In the genomic region with DNA sequence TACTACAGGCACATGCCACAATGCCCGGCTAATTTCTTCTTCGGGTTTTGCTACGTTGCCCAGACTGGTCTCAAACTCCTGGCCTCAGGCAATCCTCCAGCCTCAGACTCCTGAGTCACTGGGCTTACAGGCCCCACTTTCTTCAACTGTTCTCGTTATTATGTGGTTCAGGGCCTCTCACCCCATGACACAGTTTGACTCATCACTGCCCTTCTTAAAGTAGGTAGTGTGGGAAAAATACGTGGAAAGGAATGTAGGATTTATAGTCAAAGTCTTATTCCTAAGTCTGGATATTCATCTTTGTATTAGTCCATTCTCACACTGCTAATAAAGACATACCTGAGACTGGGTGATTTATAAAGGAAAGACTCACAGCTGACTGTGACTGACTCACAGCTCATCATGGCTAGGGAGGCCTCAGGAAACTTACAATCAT, we compare ENCODE assay signal across 15 cellular contexts. TPM values are rescaled to one million over a fixed set of nuclear protein-coding genes. Genes with fewer than 3 reads are reported as not detected.
DNase-seq lines count a peak whose midpoint lies in the region; ATAC-seq, FAIRE-seq and TF ChIP-seq lines count a peak whose summit lies in the region.
"Had no signal": no experiment of that assay in that cellular context is flagged by ENCODE, and none has a peak within 500 bp of the region (broad histone marks: within the 10 kb centered on the region; RNA-seq: fewer than 3 reads in every experiment).

No MANE protein-coding gene starts in this region.

- CTCF ChIA-PET in HepG2 (lab: Yijun Ruan, JAX; ENCODE audit: low intra/inter-chr PET ratio, low total read pairs): no interaction called here

- no peaks in the 10 kb centered on the region for H4K20me1 ChIP-seq in HepG2 (ENCODE audit: insufficient read depth, low read length)
- H4K20me1 ChIP-seq: BLaER1 had no signal

- TF ChIP-seq EP300 in HepG2 (IDR thresholded peaks at IDR 0.05; ENCODE audit: low read depth in 2 of 2, low read length in 2 of 2) (no peak), HepG2 (CRISPR knock-in tag; IDR thresholded peaks at IDR 0.05; ENCODE audit: borderline replicate concordance) (no peak)

- H2AFZ ChIP-seq in ACC112 (ENCODE audit: low read length, unreplicated experiment) (no peak overlapping the region), HepG2 (ENCODE audit: low read length) (no peak overlapping the region)

- in situ Hi-C loops in HepG2 (cut with HindIII; ENCODE audit: extremely low pct_ligation_motif_present, low pct_unique_long_range_greater_than_20kb): no loop called here

- H3K4me1 ChIP-seq in ACC112 (ENCODE audit: control insufficient read depth, insufficient read depth, low read length, unreplicated experiment) (no peaks in the 10 kb centered on the region), HepG2 (ENCODE audit: insufficient read depth, low read length) (no peaks in the 10 kb centered on the region), adrenal gland (replicated peaks in 1 of 2) (no peaks in the 10 kb centered on the region)
- H3K4me1 ChIP-seq: gastroesophageal sphincter, left ventricle myocardium inferior had no signal

- no peak for TF ChIP-seq RAD21 in HepG2 (CRISPR knock-in tag; IDR thresholded peaks at IDR 0.05)

- intact Hi-C loops in HepG2 (cut with micrococcal nuclease; ENCODE audit: unreplicated experiment) (no loop called here), adrenal gland (cut with DNase I) (no loop called here)

- no peak for ATAC-seq in HG03457 (IDR thresholded peaks at IDR 0.05; ENCODE audit: unreplicated experiment)
- ATAC-seq in HepG2: no peak
- ATAC-seq in HG03354 (IDR thresholded peaks at IDR 0.05; ENCODE audit: poor library complexity, severe bottlenecking, unreplicated experiment): no peak
- ATAC-seq: gastroesophageal sphincter had no signal

- FAIRE-seq in HepG2 (lab: Jason Lieb, UNC): no peak

- no peak overlapping the region for H3K9ac ChIP-seq in HepG2 (ENCODE audit: insufficient read depth, low read depth, low read length)
- H3K9ac ChIP-seq: BLaER1 had no signal

- H3K27me3 ChIP-seq in ACC112 (ENCODE audit: insufficient read depth, low read length) (peaks cover 3% of the 10 kb centered on the region; the same call in 1 of the 2 replicates), HepG2 (ENCODE audit: control insufficient read depth in 1 of 2, insufficient read depth in 2 of 2, low read length in 2 of 2) (peaks cover 1 to 5% of the 10 kb centered on the region in 2 experiments; a peak in 2 of 5 replicates), adrenal gland (no peaks in the 10 kb centered on the region)
- H3K27me3 ChIP-seq: BLaER1 had no signal

- H3K36me3 ChIP-seq in ACC112 (ENCODE audit: insufficient read depth, low read length) (no peaks in the 10 kb centered on the region), HepG2 (replicated peaks in 1 of 2; ENCODE audit: control insufficient read depth in 1 of 2, insufficient read depth in 2 of 2, low read length in 2 of 2) (no peaks in the 10 kb centered on the region; a peak in 2 of 5 replicates), adrenal gland (replicated peaks in 1 of 2) (no peaks in the 10 kb centered on the region)
- H3K36me3 ChIP-seq: gastroesophageal sphincter, left ventricle myocardium inferior had no signal

- WGBS in HepG2 (ENCODE audit: low lambda C conversion rate): 57% methylated on average over 5 of the region's 5 CpGs
- 50 to 80% (median 59%) methylated on average over 5 of the region's 5 CpGs for WGBS in adrenal gland, 4 donors

- H3K4me3 ChIP-seq in ACC112 (ENCODE audit: low read depth, low read length) (no peak overlapping the region), fibroblast of villous mesenchyme (ENCODE audit: low read depth, low read length) (no peak overlapping the region), HepG2 (replicated peaks in 1 of 3; ENCODE audit: insufficient read depth in 1 of 3, low read depth in 2 of 3, low read length in 3 of 3) (no peak overlapping the region), adrenal gland (no peak overlapping the region)
- H3K4me3 ChIP-seq: BLaER1, gastroesophageal sphincter, left ventricle myocardium inferior, SK-N-MC had no signal

- BruUV-seq in HepG2 (replicated peaks; lab: Mats Ljungman, UMichigan): no TSS peak

- H3K79me2 ChIP-seq in ACC112 (ENCODE audit: control insufficient read depth, insufficient read depth, low read length, unreplicated experiment): no peaks in the 10 kb centered on the region
- H3K79me2 ChIP-seq in HepG2 (ENCODE audit: insufficient read depth, low read length): no peaks in the 10 kb centered on the region

- POLR2A ChIA-PET in HepG2 (lab: Yijun Ruan, JAX): no interaction called here

- no peak for TF ChIP-seq CTCF in fibroblast of villous mesenchyme (IDR thresholded peaks at IDR 0.05; ENCODE audit: insufficient read depth, low read depth, low read length)
- TF ChIP-seq CTCF in HepG2 (CRISPR knock-in tag; IDR thresholded peaks at IDR 0.05): no peak
- no peak for TF ChIP-seq CTCF in adrenal gland (IDR thresholded peaks at IDR 0.05)

- peak; percentile 93 for DNase-seq in HCEC 1CT
- DNase-seq in T1000 (lab: John Stamatoyannopoulos, UW): peak; percentile 69
- DNase-seq in fibroblast of villous mesenchyme (ENCODE audit: low read depth): peak; percentile 77
- DNase-seq in HepG2 (ENCODE audit: low spot score): no peak
- no peak for DNase-seq in adrenal gland
- DNase-seq: left ventricle myocardium inferior, NCI-H1417 treated with DMSO at 0.1 percent for 48 hours, NCI-H748 treated with DMSO at 0.1 percent for 48 hours had no signal

- no peaks in the 10 kb centered on the region for H3K9me3 ChIP-seq in HepG2 (ENCODE audit: low read length)
- H3K9me3 ChIP-seq in adrenal gland (replicated peaks in 1 of 3): no peaks in the 10 kb centered on the region
- H3K9me3 ChIP-seq: BLaER1, gastroesophageal sphincter, left ventricle myocardium inferior had no signal

- peak overlapping the region; percentile 33; the same call in 1 of the 2 replicates for H3K27ac ChIP-seq in ACC112 (ENCODE audit: low read depth, low read length)
- no peak overlapping the region for H3K27ac ChIP-seq in HepG2 (ENCODE audit: extremely low read length, insufficient read depth, low read length)
- H3K27ac ChIP-seq in adrenal gland: no peak overlapping the region
- H3K27ac ChIP-seq: BLaER1, gastroesophageal sphincter, left ventricle myocardium inferior, SK-N-MC had no signal

- TF ChIP-seq POLR2A in HepG2 (IDR thresholded peaks at IDR 0.05; ENCODE audit: insufficient read depth in 1 of 2, low read depth in 2 of 2, low read length in 2 of 2): no peak
- no peak for TF ChIP-seq POLR2A in adrenal gland (IDR thresholded peaks at IDR 0.05)

- H3K4me2 ChIP-seq in HepG2 (ENCODE audit: low read depth, low read length): no peak overlapping the region
- H3K4me2 ChIP-seq: BLaER1 had no signal

RNA-seq across cellular contexts. Expression of a gene that starts 19.4 kb away (rescaled TPM):
- 7.4 and 9.5 TPM in 2 replicates for total RNA-seq in fibroblast of villous mesenchyme
- 38.5 and 45.8 TPM in 2 replicates for total RNA-seq in HepG2 (2016; rRNA removed; fragmentation: Illumina TruSeq; extraction: Trizol)
- 27.1 and 37.2 TPM in 2 replicates for total RNA-seq in HepG2 (2016; cell fraction: cytosol; rRNA removed; fragmentation: Illumina TruSeq; extraction: Trizol; ENCODE audit: low read depth)
- total RNA-seq in HepG2 (2016; cell fraction: insoluble cytoplasmic fraction; rRNA removed; fragmentation: Illumina TruSeq; extraction: Trizol): 39.2 and 39.7 TPM in 2 replicates
- total RNA-seq in HepG2 (2016; cell fraction: membrane; rRNA removed; fragmentation: Illumina TruSeq; extraction: Trizol): 50.6 and 55.2 TPM in 2 replicates
- 16.6 and 16.9 TPM in 2 replicates for total RNA-seq in HepG2 (2016; cell fraction: nucleus; rRNA removed; fragmentation: Illumina TruSeq; extraction: Trizol)
- 19.6 and 28.5 TPM in 2 replicates for polyA plus RNA-seq in HepG2 (2011; rRNA removed)
- polyA plus RNA-seq in HepG2 (2011; cell fraction: cytosol; rRNA removed): 18.7 and 25.1 TPM in 2 replicates
- 8.8 and 11.8 TPM in 2 replicates for polyA plus RNA-seq in HepG2 (2011; cell fraction: nucleus; rRNA removed)
- 10.6 and 18.8 TPM in 2 replicates for polyA plus RNA-seq in HepG2 (2012)
- 28.0 and 40.7 TPM in 2 replicates for polyA plus RNA-seq in HepG2 (2016; cell fraction: cytosol; fragmentation: Illumina TruSeq; extraction: Trizol; ENCODE audit: low read depth)
- 52.5 and 56.7 TPM in 2 replicates for polyA plus RNA-seq in HepG2 (2016; cell fraction: insoluble cytoplasmic fraction; fragmentation: Illumina TruSeq; extraction: Trizol; ENCODE audit: low read depth)
- polyA plus RNA-seq in HepG2 (2016; cell fraction: membrane; fragmentation: Illumina TruSeq; extraction: Trizol; ENCODE audit: low read depth): 39.4 and 51.0 TPM in 2 replicates
- 36.5 and 39.2 TPM in 2 replicates for polyA plus RNA-seq in HepG2 (2016; cell fraction: nucleus; fragmentation: Illumina TruSeq; extraction: Trizol; ENCODE audit: insufficient read depth, low read depth)
- polyA minus RNA-seq in HepG2 (2011; rRNA and poly(A)+ RNA removed; ENCODE audit: low replicate concordance): 18.6 and 61.4 TPM in 2 replicates
- 6.7 and 8.0 TPM in 2 replicates for polyA minus RNA-seq in HepG2 (2011; cell fraction: cytosol; rRNA and poly(A)+ RNA removed)
- 9.1 and 11.3 TPM in 2 replicates for polyA minus RNA-seq in HepG2 (2011; cell fraction: nucleus; rRNA and poly(A)+ RNA removed)
- 1 to 10 TPM in 1 of 8 donors, under 1 TPM in 3, not detected in 4; 0.49 to 1.3 (median 0.83) TPM for total RNA-seq in adrenal gland
- 1 to 10 TPM in 1 of 3 donors, under 1 TPM in 2; 0.20 to 1.1 (median 0.56) TPM for polyA plus RNA-seq in adrenal gland
- total RNA-seq: gastroesophageal sphincter had no signal

RNA-seq across cellular contexts. Expression of a gene that starts 41.2 kb away (rescaled TPM):
- total RNA-seq in fibroblast of villous mesenchyme (87.2 and 87.3 TPM in 2 replicates), HepG2 (2016; rRNA removed; fragmentation: Illumina TruSeq; extraction: Trizol) (11.8 and 21.2 TPM in 2 replicates), adrenal gland (10 to 100 TPM; 51.0 to 92.4 (median 68.3) TPM)
- total RNA-seq in HepG2 (2016; cell fraction: cytosol; rRNA removed; fragmentation: Illumina TruSeq; extraction: Trizol; ENCODE audit: low read depth): 3.5 and 3.7 TPM in 2 replicates
- total RNA-seq in HepG2 (2016; cell fraction: insoluble cytoplasmic fraction; rRNA removed; fragmentation: Illumina TruSeq; extraction: Trizol): 9.9 and 20.3 TPM in 2 replicates
- total RNA-seq in HepG2 (2016; cell fraction: membrane; rRNA removed; fragmentation: Illumina TruSeq; extraction: Trizol): 14.2 and 15.5 TPM in 2 replicates
- 19.3 and 24.0 TPM in 2 replicates for total RNA-seq in HepG2 (2016; cell fraction: nucleus; rRNA removed; fragmentation: Illumina TruSeq; extraction: Trizol)
- polyA plus RNA-seq in HepG2 (2011; rRNA removed) (15.2 and 19.2 TPM in 2 replicates), adrenal gland (10 to 100 TPM; 20.0 to 49.8 (median 23.7) TPM)
- polyA plus RNA-seq in HepG2 (2011; cell fraction: cytosol; rRNA removed): 16.7 and 16.8 TPM in 2 replicates
- 12.0 and 12.7 TPM in 2 replicates for polyA plus RNA-seq in HepG2 (2011; cell fraction: nucleus; rRNA removed)
- 7.1 and 9.5 TPM in 2 replicates for polyA plus RNA-seq in HepG2 (2012)
- 2.7 and 3.6 TPM in 2 replicates for polyA plus RNA-seq in HepG2 (2016; cell fraction: cytosol; fragmentation: Illumina TruSeq; extraction: Trizol; ENCODE audit: low read depth)
- 7.6 and 11.6 TPM in 2 replicates for polyA plus RNA-seq in HepG2 (2016; cell fraction: insoluble cytoplasmic fraction; fragmentation: Illumina TruSeq; extraction: Trizol; ENCODE audit: low read depth)
- polyA plus RNA-seq in HepG2 (2016; cell fraction: membrane; fragmentation: Illumina TruSeq; extraction: Trizol; ENCODE audit: low read depth): 8.6 and 8.7 TPM in 2 replicates
- polyA plus RNA-seq in HepG2 (2016; cell fraction: nucleus; fragmentation: Illumina TruSeq; extraction: Trizol; ENCODE audit: insufficient read depth, low read depth): 26.2 and 26.3 TPM in 2 replicates
- polyA minus RNA-seq in HepG2 (2011; rRNA and poly(A)+ RNA removed; ENCODE audit: low replicate concordance): 75.6 and 115 TPM in 2 replicates
- polyA minus RNA-seq in HepG2 (2011; cell fraction: cytosol; rRNA and poly(A)+ RNA removed): 19.2 and 22.7 TPM in 2 replicates
- polyA minus RNA-seq in HepG2 (2011; cell fraction: nucleus; rRNA and poly(A)+ RNA removed): 13.9 and 16.2 TPM in 2 replicates

RNA-seq across cellular contexts. Expression of a gene that starts 42.7 kb away (rescaled TPM):
- total RNA-seq in fibroblast of villous mesenchyme (not detected in 2 replicates), HepG2 (2016; rRNA removed; fragmentation: Illumina TruSeq; extraction: Trizol) (not detected in 2 replicates), adrenal gland (1 to 10 TPM in 1 of 8 donors, under 1 TPM in 3, not detected in 4; 0.34 to 1.5 (median 0.60) TPM)
- total RNA-seq in HepG2 (2016; cell fraction: cytosol; rRNA removed; fragmentation: Illumina TruSeq; extraction: Trizol; ENCODE audit: low read depth): not detected in 2 replicates
- total RNA-seq in HepG2 (2016; cell fraction: insoluble cytoplasmic fraction; rRNA removed; fragmentation: Illumina TruSeq; extraction: Trizol): 0.02 and 0.09 TPM in 2 replicates
- 0.24 TPM in 1 of 2 replicates, not detected in the other for total RNA-seq in HepG2 (2016; cell fraction: membrane; rRNA removed; fragmentation: Illumina TruSeq; extraction: Trizol)
- total RNA-seq in HepG2 (2016; cell fraction: nucleus; rRNA removed; fragmentation: Illumina TruSeq; extraction: Trizol): not detected in 2 replicates
- polyA plus RNA-seq in HepG2 (2011; rRNA removed) (0.03 and 0.15 TPM in 2 replicates), adrenal gland (1 to 10 TPM in 2 of 3 donors, under 1 TPM in 1; 0.37 to 1.6 (median 1.0) TPM)
- polyA plus RNA-seq in HepG2 (2011; cell fraction: cytosol; rRNA removed): 0.03 and 0.05 TPM in 2 replicates
- not detected in 2 replicates for polyA plus RNA-seq in HepG2 (2011; cell fraction: nucleus; rRNA removed)
- polyA plus RNA-seq in HepG2 (2012): not detected in 2 replicates
- not detected in 2 replicates for polyA plus RNA-seq in HepG2 (2016; cell fraction: cytosol; fragmentation: Illumina TruSeq; extraction: Trizol; ENCODE audit: low read depth)
- 0.12 and 0.19 TPM in 2 replicates for polyA plus RNA-seq in HepG2 (2016; cell fraction: insoluble cytoplasmic fraction; fragmentation: Illumina TruSeq; extraction: Trizol; ENCODE audit: low read depth)
- polyA plus RNA-seq in HepG2 (2016; cell fraction: membrane; fragmentation: Illumina TruSeq; extraction: Trizol; ENCODE audit: low read depth): not detected in 2 replicates
- polyA plus RNA-seq in HepG2 (2016; cell fraction: nucleus; fragmentation: Illumina TruSeq; extraction: Trizol; ENCODE audit: insufficient read depth, low read depth): not detected in 2 replicates
- polyA minus RNA-seq in HepG2 (2011; rRNA and poly(A)+ RNA removed; ENCODE audit: low replicate concordance): 0.54 TPM in 1 of 2 replicates, not detected in the other
- not detected in 2 replicates for polyA minus RNA-seq in HepG2 (2011; cell fraction: cytosol; rRNA and poly(A)+ RNA removed)
- polyA minus RNA-seq in HepG2 (2011; cell fraction: nucleus; rRNA and poly(A)+ RNA removed): not detected in 2 replicates
- total RNA-seq: left ventricle myocardium inferior, ureter had no signal

Comparison
In these comparisons a context has a peak if more than half of its experiments do, and no peak if none do; other contexts are left out.
1. DNase-seq: peak in HCEC 1CT (single experiment), T1000 (single experiment) and fibroblast of villous mesenchyme (single experiment); none in HepG2 (single experiment) and adrenal gland (0 of 7).